In the genomic region with DNA sequence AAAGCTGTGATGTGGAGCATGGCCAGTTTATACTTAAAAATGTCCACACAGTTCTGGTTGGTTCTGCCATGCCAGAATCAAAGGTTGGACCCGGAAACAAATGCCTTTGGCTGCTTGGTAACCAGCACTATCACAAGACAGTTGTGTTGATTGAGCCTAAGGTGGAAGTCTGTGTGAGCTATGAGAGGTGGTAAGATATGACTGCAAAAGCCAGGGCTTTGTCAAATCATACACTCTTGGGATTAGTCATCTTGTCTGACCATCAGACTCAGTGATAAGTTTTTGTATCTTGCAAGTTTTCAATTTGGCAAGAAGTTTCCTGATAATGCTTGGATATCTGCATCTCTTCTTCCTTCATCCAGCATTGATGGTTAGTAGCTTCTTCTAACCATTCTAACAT, we compare ENCODE assay signal across 14 cellular contexts. TPM values are rescaled to one million over a fixed set of nuclear protein-coding genes. Genes with fewer than 3 reads are reported as not detected.
DNase-seq lines count a peak whose midpoint lies in the region; ATAC-seq, FAIRE-seq and TF ChIP-seq lines count a peak whose summit lies in the region.
"Had no signal": no experiment of that assay in that cellular context is flagged by ENCODE, and none has a peak within 500 bp of the region (broad histone marks: within the 10 kb centered on the region; RNA-seq: fewer than 3 reads in every experiment).

No MANE protein-coding gene starts in this region.

- CTCF ChIA-PET in GM12878 (lab: Yijun Ruan, JAX), result interaction anchor here (1.0 to 4.1 kb wide), 9 partner anchors 8 to 40 kb away, joined by 3 to 22 read pairs (median 6); no protein-coding TSS in a partner anchor

- H3K27me3 ChIP-seq in GM12878 (replicated peaks in 1 of 2; ENCODE audit: control insufficient read depth in 2 of 2, insufficient read depth in 2 of 2, low read length in 1 of 2) (no peaks in the 10 kb centered on the region), heart left ventricle (no peaks in the 10 kb centered on the region), body of pancreas (no peaks in the 10 kb centered on the region)

- SMC1A ChIA-PET in GM12878 (lab: Charles Lee; ENCODE audit: uncharacterized antibody, unreplicated experiment), result interaction anchor here (1.0 to 5.5 kb wide), 12 partner anchors 8 to 152 kb away, joined by 3 to 48 read pairs (median 5); partner anchors contain the start of gene GPR141

- H3K4me1 ChIP-seq in GM12878 (ENCODE audit: control insufficient read depth, insufficient read depth, low read length), result peaks cover 8% of the 10 kb centered on the region
- peaks cover 0 to 8% (median 0%) of the 10 kb centered on the region in 12 donors for H3K4me1 ChIP-seq in heart left ventricle
- H3K4me1 ChIP-seq in body of pancreas, result no peaks in the 10 kb centered on the region

- H3K9me3 ChIP-seq in GM12878 (replicated peaks; ENCODE audit: control insufficient read depth, insufficient read depth, low read length) (no peaks in the 10 kb centered on the region; the same call in 2 of the 3 replicates), heart left ventricle (no peaks in the 10 kb centered on the region), body of pancreas (no peaks in the 10 kb centered on the region)

- POLR2A ChIA-PET in GM12878 (lab: Charles Lee), result interaction anchor here (1.2 to 1.9 kb wide), 2 partner anchors 9 to 11 kb away, joined by 4 to 6 read pairs; no protein-coding TSS in a partner anchor

- no peak overlapping the region for H3K27ac ChIP-seq in GM12878 (ENCODE audit: control insufficient read depth, insufficient read depth)
- no peak overlapping the region for H3K27ac ChIP-seq in heart left ventricle
- no peak overlapping the region for H3K27ac ChIP-seq in body of pancreas
- H3K27ac ChIP-seq: C4-2B had no signal

- peak overlapping the region; percentile 66; the same call in 1 of the 2 replicates for H2AFZ ChIP-seq in GM12878 (ENCODE audit: control insufficient read depth, low read depth, low read length)
- H2AFZ ChIP-seq: GM23338 had no signal

- H3K36me3 ChIP-seq in GM12878 (ENCODE audit: control insufficient read depth in 2 of 2, insufficient read depth in 2 of 2, low read length in 1 of 2) (no peaks in the 10 kb centered on the region), heart left ventricle (no peaks in the 10 kb centered on the region), body of pancreas (replicated peaks in 1 of 2; ENCODE audit: insufficient read depth in 1 of 2, low read depth in 2 of 2) (no peaks in the 10 kb centered on the region)

- no peaks in the 10 kb centered on the region for H3K79me2 ChIP-seq in GM12878 (ENCODE audit: control insufficient read depth, insufficient read depth, low read length)

- no peak for DNase-seq in GM12878 (ENCODE audit: low read depth, low spot score)
- no peak for DNase-seq in heart left ventricle
- DNase-seq in body of pancreas, result no peak
- DNase-seq in AG08395 (ENCODE audit: low spot score), result no peak
- DNase-seq in epidermal melanocyte (ENCODE audit: insufficient read length, low spot score), result no peak
- DNase-seq: activated CD4-positive, CD25-positive, alpha-beta regulatory T cell treated with anti-CD3 and anti-CD28 coated beads, Interleukin-2, amount 50 U/mL, for 72 hours; activated effector memory CD4-positive, alpha-beta T cell treated with anti-CD3 and anti-CD28 coated beads, Interleukin-2, amount 50 U/mL, for 16 hours; left ventricle myocardium superior; NCI-H1105 treated with DMSO at 0.1 percent for 48 hours had no signal

- no peaks in the 10 kb centered on the region for H4K20me1 ChIP-seq in GM12878 (ENCODE audit: control insufficient read depth, insufficient read depth)

- RAD21 ChIA-PET in GM12878 (lab: Charles Lee; ENCODE audit: unreplicated experiment), result interaction anchor here (1.1 to 1.5 kb wide), 6 partner anchors 10 to 118 kb away, joined by 3 to 8 read pairs (median 4); partner anchors contain the start of gene GPR141

- in situ Hi-C loops in GM12878 (cut with MboI), result no loop called here

- no peak overlapping the region for H3K9ac ChIP-seq in GM12878 (ENCODE audit: control insufficient read depth, insufficient read depth, low read length)

- intact Hi-C loops in GM12878 (cut with micrococcal nuclease; ENCODE audit: unreplicated experiment), result no loop called here
- intact Hi-C loops in heart left ventricle (cut with DNase I), result no loop called here
- intact Hi-C loops in body of pancreas (cut with DNase I), result no loop called here

- H3K4me3 ChIP-seq in GM12878 (no peak overlapping the region), heart left ventricle (no peak overlapping the region), body of pancreas (no peak overlapping the region)
- H3K4me3 ChIP-seq: GM23338 had no signal

- ATAC-seq in GM18519 (IDR thresholded peaks at IDR 0.05; ENCODE audit: low FRiP score, unreplicated experiment), result peak; percentile 88
- ATAC-seq in GM21390 (IDR thresholded peaks at IDR 0.05; ENCODE audit: unreplicated experiment), result peak; percentile 93
- peak; percentile 72 for ATAC-seq in HG03025 (IDR thresholded peaks at IDR 0.05; ENCODE audit: low FRiP score, unreplicated experiment)
- peak; percentile 95 for ATAC-seq in GM12878
- no peak for ATAC-seq in heart left ventricle
- ATAC-seq in body of pancreas, result no peak
- ATAC-seq: GM23338, left ventricle myocardium superior had no signal

- TF ChIP-seq POLR2A in GM12878 (IDR thresholded peaks at IDR 0.05; ENCODE audit: low read depth, low read length), result no peak
- no peak for TF ChIP-seq POLR2A in heart left ventricle (IDR thresholded peaks at IDR 0.05)
- no peak for TF ChIP-seq POLR2A in body of pancreas (IDR thresholded peaks at IDR 0.05)

- WGBS in GM12878 (ENCODE audit: insufficient coverage, insufficient replicate concordance, low lambda C conversion rate, missing lambda C conversion rate), result 9% methylated on average over 1 of the region's 1 CpG
- 86 to 92% (median 90%) methylated on average over 1 of the region's 1 CpG for WGBS in heart left ventricle, 4 donors
- WGBS in body of pancreas, 2 donors, result 14 to 55% methylated on average over 1 of the region's 1 CpG

- TF ChIP-seq EP300 in GM12878 (IDR thresholded peaks at IDR 0.05; ENCODE audit: borderline replicate concordance in 1 of 2, control insufficient read depth in 1 of 2, low read depth in 2 of 2, low read length in 2 of 2), result peak; percentile 21 to 59; a peak in 1 of 4 replicates

- no TSS peak for BruUV-seq in GM12878 (replicated peaks; lab: Mats Ljungman, UMichigan)

- peak overlapping the region; percentile 57 for H3K4me2 ChIP-seq in GM12878 (ENCODE audit: control insufficient read depth, insufficient read depth)
- H3K4me2 ChIP-seq: GM23338 had no signal

- no peak for FAIRE-seq in GM12878 (lab: Jason Lieb, UNC)

- TF ChIP-seq RAD21 in GM12878 (IDR thresholded peaks at IDR 0.05; ENCODE audit: insufficient read depth, low read depth, low read length), result no peak

- TF ChIP-seq CTCF in GM12878 (IDR thresholded peaks at IDR 0.05 in 2 of 3, conservative IDR thresholded peaks at IDR 0.05 in 1 of 3; ENCODE audit: control insufficient read depth in 2 of 3, extremely low read depth in 1 of 3, insufficient read depth in 1 of 3, low read depth in 3 of 3, low read length in 3 of 3) (no peak), heart left ventricle (IDR thresholded peaks at IDR 0.05) (no peak), body of pancreas (IDR thresholded peaks at IDR 0.05) (no peak)

TF ChIP-seq in GM12878, 131 proteins besides CTCF, POLR2A, EP300 and RAD21 (continues in another document):
- TF ChIP-seq RFX5 (IDR thresholded peaks at IDR 0.05; ENCODE audit: low read depth, low read length) (no peak), STAT3 (IDR thresholded peaks at IDR 0.05; ENCODE audit: low read depth, low read length) (no peak), MXI1 (IDR thresholded peaks at IDR 0.05; ENCODE audit: low read depth, low read length) (no peak), IKZF2 (IDR thresholded peaks at IDR 0.05) (0 out of 4 replicates have a peak, but pooled peaks of 1 of the 2 experiments have one; percentile 15), KLF5 (IDR thresholded peaks at IDR 0.05; ENCODE audit: partially characterized antibody) (no peak), TCF7 (IDR thresholded peaks at IDR 0.05; ENCODE audit: borderline replicate concordance) (no peak)

RNA-seq across cellular contexts. Expression of gene GPR141, which starts 35.5 kb away (rescaled TPM):
- total RNA-seq in GM12878 (2013; cell fraction: nucleolus; rRNA removed), result 8.7 and 11.2 TPM in 2 replicates
- total RNA-seq in GM12878 (2014; rRNA removed), result 1.2 TPM in 2 replicates
- total RNA-seq in GM12878 (2014; rRNA removed; fragmentation: Illumina TruSeq; extraction: Trizol), result 1.3 TPM in 2 replicates
- total RNA-seq in GM12878 (2021), result 1.1 and 1.2 TPM in 2 replicates
- polyA plus RNA-seq in GM12878 (2011; ENCODE audit: low read depth), result not detected
- 3.9 and 4.3 TPM in 2 replicates for polyA plus RNA-seq in GM12878 (2011; rRNA removed)
- 2.5 and 3.3 TPM in 2 replicates for polyA plus RNA-seq in GM12878 (2011; cell fraction: cytosol; rRNA removed)
- polyA plus RNA-seq in GM12878 (2011; cell fraction: nucleus; rRNA removed), result 1.8 and 3.0 TPM in 2 replicates
- 0.34 and 0.70 TPM in 2 replicates for polyA plus RNA-seq in GM12878 (2012)
- polyA plus RNA-seq in GM12878 (2014; fragmentation: Illumina TruSeq; extraction: Trizol), result 0.76 and 1.6 TPM in 2 replicates
- polyA plus RNA-seq in GM12878 (2014; fragmentation: Nextera tagmentation; extraction: Ambion mirVana), result 1 to 10 TPM in 1 of 2 experiments, under 1 TPM in 1; 0.97 to 1.2 TPM
- polyA plus RNA-seq in GM12878 (2014; rRNA removed), result 0.96 and 2.5 TPM in 2 replicates
- under 1 TPM; 0.56 to 0.69 TPM for polyA plus RNA-seq in GM12878 (2016; fragmentation: Nextera tagmentation; extraction: Ambion mirVana)
- polyA minus RNA-seq in GM12878 (2011; rRNA and poly(A)+ RNA removed), result 5.4 and 8.8 TPM in 2 replicates
- 1.1 and 2.8 TPM in 2 replicates for polyA minus RNA-seq in GM12878 (2011; cell fraction: cytosol; rRNA and poly(A)+ RNA removed)
- 4.1 and 7.4 TPM in 2 replicates for polyA minus RNA-seq in GM12878 (2011; cell fraction: nucleus; rRNA and poly(A)+ RNA removed)
- total RNA-seq in heart left ventricle, result 1 to 10 TPM in 2 of 9 donors, under 1 TPM in 5, not detected in 2; 0.38 to 5.2 (median 0.54) TPM
- under 1 TPM in 1 of 2 donors, not detected in 1; 0.11 TPM for polyA plus RNA-seq in heart left ventricle
- 1 to 10 TPM in 1 of 2 donors, not detected in 1; 6.3 TPM for total RNA-seq in body of pancreas
- polyA plus RNA-seq: GM23338 had no signal

Comparison
In these comparisons a context has a peak if more than half of its experiments do, and no peak if none do; other contexts are left out.
1. ATAC-seq: peak in GM18519 (single experiment), GM21390 (single experiment), HG03025 (single experiment) and GM12878 (single experiment); none in heart left ventricle (0 of 4) and body of pancreas (single experiment).